ENCODE assay signal across 1 cellular context in the genomic region with DNA sequence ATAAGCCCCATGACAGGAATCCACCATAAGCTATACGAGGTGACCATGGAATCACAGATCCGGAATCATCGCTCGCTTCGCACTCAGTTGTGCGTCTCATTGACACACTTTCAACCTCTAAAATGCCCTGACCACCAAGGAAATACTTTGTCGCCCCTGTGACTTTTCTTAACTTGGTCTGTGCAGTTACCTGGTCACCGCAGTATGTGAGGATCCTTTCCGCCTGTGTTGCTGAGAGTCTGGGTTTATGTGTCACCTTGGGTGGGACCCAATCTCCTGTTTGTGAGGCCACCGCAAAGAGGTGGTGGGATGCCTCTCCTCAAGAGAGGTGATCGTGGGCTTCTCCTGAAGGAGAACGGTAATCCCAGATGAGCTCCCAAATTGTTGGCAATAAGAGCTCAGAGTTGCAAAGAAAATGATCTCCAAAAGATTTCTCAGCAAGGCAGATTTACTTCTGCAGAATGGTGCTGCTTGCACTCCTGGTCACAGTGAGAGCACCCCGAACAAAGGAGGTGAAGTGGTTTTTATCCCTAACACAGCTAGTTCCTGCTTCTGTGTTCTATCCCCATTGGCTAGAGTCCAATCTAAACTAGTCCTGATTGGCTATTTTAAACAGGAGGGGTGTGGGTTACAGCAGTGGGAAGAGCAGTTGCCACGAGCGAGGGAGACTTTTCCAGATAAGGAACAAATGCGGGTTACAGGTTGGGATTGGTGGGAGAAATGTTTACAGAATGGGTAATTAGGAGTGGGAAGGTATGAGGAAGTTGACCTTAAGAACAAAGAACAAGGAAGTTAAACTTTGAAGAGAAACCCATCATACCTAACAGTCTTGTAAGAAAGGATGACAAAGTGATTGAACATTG.
TF ChIP-seq lines count a peak whose summit lies in the region.

No MANE protein-coding gene starts in this region.

TF ChIP-seq in WTC11, 78 proteins besides CTCF, POLR2A, EP300 and RAD21 (continued from another document):
- TF ChIP-seq, protein P1, sequence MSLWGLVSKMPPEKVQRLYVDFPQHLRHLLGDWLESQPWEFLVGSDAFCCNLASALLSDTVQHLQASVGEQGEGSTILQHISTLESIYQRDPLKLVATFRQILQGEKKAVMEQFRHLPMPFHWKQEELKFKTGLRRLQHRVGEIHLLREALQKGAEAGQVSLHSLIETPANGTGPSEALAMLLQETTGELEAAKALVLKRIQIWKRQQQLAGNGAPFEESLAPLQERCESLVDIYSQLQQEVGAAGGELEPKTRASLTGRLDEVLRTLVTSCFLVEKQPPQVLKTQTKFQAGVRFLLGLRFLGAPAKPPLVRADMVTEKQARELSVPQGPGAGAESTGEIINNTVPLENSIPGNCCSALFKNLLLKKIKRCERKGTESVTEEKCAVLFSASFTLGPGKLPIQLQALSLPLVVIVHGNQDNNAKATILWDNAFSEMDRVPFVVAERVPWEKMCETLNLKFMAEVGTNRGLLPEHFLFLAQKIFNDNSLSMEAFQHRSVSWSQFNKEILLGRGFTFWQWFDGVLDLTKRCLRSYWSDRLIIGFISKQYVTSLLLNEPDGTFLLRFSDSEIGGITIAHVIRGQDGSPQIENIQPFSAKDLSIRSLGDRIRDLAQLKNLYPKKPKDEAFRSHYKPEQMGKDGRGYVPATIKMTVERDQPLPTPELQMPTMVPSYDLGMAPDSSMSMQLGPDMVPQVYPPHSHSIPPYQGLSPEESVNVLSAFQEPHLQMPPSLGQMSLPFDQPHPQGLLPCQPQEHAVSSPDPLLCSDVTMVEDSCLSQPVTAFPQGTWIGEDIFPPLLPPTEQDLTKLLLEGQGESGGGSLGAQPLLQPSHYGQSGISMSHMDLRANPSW (CRISPR knock-in tag; conservative IDR thresholded peaks at IDR 0.05; ENCODE audit: low read depth) = no peak
- TF ChIP-seq, protein P2, sequence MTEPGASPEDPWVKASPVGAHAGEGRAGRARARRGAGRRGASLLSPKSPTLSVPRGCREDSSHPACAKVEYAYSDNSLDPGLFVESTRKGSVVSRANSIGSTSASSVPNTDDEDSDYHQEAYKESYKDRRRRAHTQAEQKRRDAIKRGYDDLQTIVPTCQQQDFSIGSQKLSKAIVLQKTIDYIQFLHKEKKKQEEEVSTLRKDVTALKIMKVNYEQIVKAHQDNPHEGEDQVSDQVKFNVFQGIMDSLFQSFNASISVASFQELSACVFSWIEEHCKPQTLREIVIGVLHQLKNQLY (CRISPR knock-in tag; IDR thresholded peaks at IDR 0.05) = no peak
- TF ChIP-seq, protein P3, sequence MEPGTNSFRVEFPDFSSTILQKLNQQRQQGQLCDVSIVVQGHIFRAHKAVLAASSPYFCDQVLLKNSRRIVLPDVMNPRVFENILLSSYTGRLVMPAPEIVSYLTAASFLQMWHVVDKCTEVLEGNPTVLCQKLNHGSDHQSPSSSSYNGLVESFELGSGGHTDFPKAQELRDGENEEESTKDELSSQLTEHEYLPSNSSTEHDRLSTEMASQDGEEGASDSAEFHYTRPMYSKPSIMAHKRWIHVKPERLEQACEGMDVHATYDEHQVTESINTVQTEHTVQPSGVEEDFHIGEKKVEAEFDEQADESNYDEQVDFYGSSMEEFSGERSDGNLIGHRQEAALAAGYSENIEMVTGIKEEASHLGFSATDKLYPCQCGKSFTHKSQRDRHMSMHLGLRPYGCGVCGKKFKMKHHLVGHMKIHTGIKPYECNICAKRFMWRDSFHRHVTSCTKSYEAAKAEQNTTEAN (CRISPR knock-in tag; IDR thresholded peaks at IDR 0.05) = no peak
- TF ChIP-seq PRRX2 (CRISPR knock-in tag; IDR thresholded peaks at IDR 0.05) = 0 out of 2 replicates have a peak, but pooled peaks have one; percentile 82
- TF ChIP-seq, protein P4, sequence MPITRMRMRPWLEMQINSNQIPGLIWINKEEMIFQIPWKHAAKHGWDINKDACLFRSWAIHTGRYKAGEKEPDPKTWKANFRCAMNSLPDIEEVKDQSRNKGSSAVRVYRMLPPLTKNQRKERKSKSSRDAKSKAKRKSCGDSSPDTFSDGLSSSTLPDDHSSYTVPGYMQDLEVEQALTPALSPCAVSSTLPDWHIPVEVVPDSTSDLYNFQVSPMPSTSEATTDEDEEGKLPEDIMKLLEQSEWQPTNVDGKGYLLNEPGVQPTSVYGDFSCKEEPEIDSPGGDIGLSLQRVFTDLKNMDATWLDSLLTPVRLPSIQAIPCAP (CRISPR knock-in tag; IDR thresholded peaks at IDR 0.05) = no peak
- TF ChIP-seq JUN (CRISPR knock-in tag; IDR thresholded peaks at IDR 0.05) = no peak
- TF ChIP-seq, protein P5, sequence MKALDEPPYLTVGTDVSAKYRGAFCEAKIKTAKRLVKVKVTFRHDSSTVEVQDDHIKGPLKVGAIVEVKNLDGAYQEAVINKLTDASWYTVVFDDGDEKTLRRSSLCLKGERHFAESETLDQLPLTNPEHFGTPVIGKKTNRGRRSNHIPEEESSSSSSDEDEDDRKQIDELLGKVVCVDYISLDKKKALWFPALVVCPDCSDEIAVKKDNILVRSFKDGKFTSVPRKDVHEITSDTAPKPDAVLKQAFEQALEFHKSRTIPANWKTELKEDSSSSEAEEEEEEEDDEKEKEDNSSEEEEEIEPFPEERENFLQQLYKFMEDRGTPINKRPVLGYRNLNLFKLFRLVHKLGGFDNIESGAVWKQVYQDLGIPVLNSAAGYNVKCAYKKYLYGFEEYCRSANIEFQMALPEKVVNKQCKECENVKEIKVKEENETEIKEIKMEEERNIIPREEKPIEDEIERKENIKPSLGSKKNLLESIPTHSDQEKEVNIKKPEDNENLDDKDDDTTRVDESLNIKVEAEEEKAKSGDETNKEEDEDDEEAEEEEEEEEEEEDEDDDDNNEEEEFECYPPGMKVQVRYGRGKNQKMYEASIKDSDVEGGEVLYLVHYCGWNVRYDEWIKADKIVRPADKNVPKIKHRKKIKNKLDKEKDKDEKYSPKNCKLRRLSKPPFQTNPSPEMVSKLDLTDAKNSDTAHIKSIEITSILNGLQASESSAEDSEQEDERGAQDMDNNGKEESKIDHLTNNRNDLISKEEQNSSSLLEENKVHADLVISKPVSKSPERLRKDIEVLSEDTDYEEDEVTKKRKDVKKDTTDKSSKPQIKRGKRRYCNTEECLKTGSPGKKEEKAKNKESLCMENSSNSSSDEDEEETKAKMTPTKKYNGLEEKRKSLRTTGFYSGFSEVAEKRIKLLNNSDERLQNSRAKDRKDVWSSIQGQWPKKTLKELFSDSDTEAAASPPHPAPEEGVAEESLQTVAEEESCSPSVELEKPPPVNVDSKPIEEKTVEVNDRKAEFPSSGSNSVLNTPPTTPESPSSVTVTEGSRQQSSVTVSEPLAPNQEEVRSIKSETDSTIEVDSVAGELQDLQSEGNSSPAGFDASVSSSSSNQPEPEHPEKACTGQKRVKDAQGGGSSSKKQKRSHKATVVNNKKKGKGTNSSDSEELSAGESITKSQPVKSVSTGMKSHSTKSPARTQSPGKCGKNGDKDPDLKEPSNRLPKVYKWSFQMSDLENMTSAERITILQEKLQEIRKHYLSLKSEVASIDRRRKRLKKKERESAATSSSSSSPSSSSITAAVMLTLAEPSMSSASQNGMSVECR (CRISPR knock-in tag; IDR thresholded peaks at IDR 0.05; ENCODE audit: borderline replicate concordance) = peak; percentile 38; the same call in 1 of the 2 replicates
- TF ChIP-seq IRF2 (CRISPR knock-in tag; IDR thresholded peaks at IDR 0.05; ENCODE audit: borderline replicate concordance, low read depth) = no peak
- TF ChIP-seq, protein P6, sequence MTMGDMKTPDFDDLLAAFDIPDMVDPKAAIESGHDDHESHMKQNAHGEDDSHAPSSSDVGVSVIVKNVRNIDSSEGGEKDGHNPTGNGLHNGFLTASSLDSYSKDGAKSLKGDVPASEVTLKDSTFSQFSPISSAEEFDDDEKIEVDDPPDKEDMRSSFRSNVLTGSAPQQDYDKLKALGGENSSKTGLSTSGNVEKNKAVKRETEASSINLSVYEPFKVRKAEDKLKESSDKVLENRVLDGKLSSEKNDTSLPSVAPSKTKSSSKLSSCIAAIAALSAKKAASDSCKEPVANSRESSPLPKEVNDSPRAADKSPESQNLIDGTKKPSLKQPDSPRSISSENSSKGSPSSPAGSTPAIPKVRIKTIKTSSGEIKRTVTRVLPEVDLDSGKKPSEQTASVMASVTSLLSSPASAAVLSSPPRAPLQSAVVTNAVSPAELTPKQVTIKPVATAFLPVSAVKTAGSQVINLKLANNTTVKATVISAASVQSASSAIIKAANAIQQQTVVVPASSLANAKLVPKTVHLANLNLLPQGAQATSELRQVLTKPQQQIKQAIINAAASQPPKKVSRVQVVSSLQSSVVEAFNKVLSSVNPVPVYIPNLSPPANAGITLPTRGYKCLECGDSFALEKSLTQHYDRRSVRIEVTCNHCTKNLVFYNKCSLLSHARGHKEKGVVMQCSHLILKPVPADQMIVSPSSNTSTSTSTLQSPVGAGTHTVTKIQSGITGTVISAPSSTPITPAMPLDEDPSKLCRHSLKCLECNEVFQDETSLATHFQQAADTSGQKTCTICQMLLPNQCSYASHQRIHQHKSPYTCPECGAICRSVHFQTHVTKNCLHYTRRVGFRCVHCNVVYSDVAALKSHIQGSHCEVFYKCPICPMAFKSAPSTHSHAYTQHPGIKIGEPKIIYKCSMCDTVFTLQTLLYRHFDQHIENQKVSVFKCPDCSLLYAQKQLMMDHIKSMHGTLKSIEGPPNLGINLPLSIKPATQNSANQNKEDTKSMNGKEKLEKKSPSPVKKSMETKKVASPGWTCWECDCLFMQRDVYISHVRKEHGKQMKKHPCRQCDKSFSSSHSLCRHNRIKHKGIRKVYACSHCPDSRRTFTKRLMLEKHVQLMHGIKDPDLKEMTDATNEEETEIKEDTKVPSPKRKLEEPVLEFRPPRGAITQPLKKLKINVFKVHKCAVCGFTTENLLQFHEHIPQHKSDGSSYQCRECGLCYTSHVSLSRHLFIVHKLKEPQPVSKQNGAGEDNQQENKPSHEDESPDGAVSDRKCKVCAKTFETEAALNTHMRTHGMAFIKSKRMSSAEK (CRISPR knock-in tag; IDR thresholded peaks at IDR 0.05; ENCODE audit: borderline replicate concordance) = 0 out of 2 replicates have a peak, but pooled peaks have one; percentile 8
- 0 out of 2 replicates have a peak, but pooled peaks have one; percentile 27 for TF ChIP-seq ZNF416 (CRISPR knock-in tag; IDR thresholded peaks at IDR 0.05)
- TF ChIP-seq, protein P7, sequence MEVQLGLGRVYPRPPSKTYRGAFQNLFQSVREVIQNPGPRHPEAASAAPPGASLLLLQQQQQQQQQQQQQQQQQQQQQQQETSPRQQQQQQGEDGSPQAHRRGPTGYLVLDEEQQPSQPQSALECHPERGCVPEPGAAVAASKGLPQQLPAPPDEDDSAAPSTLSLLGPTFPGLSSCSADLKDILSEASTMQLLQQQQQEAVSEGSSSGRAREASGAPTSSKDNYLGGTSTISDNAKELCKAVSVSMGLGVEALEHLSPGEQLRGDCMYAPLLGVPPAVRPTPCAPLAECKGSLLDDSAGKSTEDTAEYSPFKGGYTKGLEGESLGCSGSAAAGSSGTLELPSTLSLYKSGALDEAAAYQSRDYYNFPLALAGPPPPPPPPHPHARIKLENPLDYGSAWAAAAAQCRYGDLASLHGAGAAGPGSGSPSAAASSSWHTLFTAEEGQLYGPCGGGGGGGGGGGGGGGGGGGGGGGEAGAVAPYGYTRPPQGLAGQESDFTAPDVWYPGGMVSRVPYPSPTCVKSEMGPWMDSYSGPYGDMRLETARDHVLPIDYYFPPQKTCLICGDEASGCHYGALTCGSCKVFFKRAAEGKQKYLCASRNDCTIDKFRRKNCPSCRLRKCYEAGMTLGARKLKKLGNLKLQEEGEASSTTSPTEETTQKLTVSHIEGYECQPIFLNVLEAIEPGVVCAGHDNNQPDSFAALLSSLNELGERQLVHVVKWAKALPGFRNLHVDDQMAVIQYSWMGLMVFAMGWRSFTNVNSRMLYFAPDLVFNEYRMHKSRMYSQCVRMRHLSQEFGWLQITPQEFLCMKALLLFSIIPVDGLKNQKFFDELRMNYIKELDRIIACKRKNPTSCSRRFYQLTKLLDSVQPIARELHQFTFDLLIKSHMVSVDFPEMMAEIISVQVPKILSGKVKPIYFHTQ (CRISPR knock-in tag; IDR thresholded peaks at IDR 0.05) = peak; percentile 54; the same call in 1 of the 2 replicates
